Comparison of ENCODE assay signal across 1 cellular context in the genomic region with DNA sequence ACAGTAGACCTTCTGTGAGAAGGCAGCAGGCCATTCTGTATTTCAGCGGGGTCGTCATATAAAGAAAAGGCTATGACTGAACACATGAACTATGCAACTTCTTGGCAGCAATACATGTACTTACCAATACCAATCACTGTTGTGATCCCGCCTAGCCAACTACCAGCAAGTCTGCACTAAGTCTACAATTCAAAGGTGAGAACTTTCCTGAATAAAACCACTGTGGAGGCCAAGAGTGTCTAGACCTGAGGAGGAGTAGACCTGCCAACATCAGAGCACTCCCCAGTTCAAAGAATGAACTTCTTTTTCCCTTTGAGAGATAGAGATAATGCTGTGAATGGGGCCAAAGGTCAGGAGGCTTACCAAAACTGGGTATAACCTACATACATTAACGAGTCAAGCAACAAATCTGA.
TF ChIP-seq lines count a peak whose summit lies in the region.

No MANE protein-coding gene starts in this region.

TF ChIP-seq in HCT116, 20 proteins besides CTCF, POLR2A, EP300 and RAD21 (continued from another document):
- TF ChIP-seq ZBTB33 (IDR thresholded peaks at IDR 0.05; ENCODE audit: extremely low read depth, insufficient replicate concordance, low read length) (no peak), SRF (IDR thresholded peaks at IDR 0.05; ENCODE audit: low read depth) (no peak), ELF1 (IDR thresholded peaks at IDR 0.05; ENCODE audit: borderline replicate concordance, low read depth) (no peak), REST (IDR thresholded peaks at IDR 0.05; ENCODE audit: low read depth) (no peak), CEBPB (IDR thresholded peaks at IDR 0.05; ENCODE audit: low read depth) (no peak)
- TF ChIP-seq, protein P1, sequence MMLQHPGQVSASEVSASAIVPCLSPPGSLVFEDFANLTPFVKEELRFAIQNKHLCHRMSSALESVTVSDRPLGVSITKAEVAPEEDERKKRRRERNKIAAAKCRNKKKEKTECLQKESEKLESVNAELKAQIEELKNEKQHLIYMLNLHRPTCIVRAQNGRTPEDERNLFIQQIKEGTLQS (IDR thresholded peaks at IDR 0.05) = no peak
